1 cellular context compared by ENCODE assay signal in the genomic region with DNA sequence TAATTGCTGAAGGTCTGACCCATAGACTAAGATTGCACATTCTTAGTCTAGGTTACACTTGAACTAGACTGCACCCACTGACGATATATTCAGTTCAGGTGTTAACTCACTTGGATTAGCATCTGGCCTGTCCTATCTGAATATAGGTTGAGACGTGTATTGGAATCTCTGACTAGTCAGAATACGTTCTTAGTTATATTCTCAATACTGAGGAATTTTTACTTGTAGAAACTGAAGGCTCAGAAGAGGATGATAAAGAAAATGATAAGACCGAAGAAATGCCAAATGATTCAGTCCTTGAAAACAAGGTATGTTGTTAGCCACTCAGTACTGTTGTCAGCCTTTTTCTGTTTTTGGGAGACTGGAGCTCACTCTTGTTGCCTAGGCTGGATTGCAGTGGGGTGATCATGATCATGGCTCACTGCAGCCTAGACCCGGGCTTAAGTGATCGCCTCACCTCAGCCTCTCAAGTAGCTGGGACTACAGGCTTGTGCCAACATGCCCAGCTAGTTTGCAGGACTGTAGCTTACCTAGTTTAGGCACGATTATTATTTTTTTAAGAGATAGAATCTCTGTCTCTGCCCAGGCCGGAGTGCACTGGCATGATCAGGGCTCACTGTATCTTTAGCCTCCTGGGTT.
TF ChIP-seq lines count a peak whose summit lies in the region.

No MANE protein-coding gene starts in this region.

TF ChIP-seq in WTC11, 78 proteins besides CTCF, POLR2A, EP300 and RAD21 (continued from another document):
- TF ChIP-seq, protein P1, sequence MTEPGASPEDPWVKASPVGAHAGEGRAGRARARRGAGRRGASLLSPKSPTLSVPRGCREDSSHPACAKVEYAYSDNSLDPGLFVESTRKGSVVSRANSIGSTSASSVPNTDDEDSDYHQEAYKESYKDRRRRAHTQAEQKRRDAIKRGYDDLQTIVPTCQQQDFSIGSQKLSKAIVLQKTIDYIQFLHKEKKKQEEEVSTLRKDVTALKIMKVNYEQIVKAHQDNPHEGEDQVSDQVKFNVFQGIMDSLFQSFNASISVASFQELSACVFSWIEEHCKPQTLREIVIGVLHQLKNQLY (CRISPR knock-in tag; IDR thresholded peaks at IDR 0.05) = no peak
- TF ChIP-seq, protein P2, sequence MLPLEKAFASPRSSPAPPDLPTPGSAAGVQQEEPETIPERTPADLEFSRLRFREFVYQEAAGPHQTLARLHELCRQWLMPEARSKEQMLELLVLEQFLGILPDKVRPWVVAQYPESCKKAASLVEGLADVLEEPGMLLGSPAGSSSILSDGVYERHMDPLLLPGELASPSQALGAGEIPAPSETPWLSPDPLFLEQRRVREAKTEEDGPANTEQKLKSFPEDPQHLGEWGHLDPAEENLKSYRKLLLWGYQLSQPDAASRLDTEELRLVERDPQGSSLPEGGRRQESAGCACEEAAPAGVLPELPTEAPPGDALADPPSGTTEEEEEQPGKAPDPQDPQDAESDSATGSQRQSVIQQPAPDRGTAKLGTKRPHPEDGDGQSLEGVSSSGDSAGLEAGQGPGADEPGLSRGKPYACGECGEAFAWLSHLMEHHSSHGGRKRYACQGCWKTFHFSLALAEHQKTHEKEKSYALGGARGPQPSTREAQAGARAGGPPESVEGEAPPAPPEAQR (CRISPR knock-in tag; IDR thresholded peaks at IDR 0.05) = no peak
- TF ChIP-seq ZNF317 (CRISPR knock-in tag; IDR thresholded peaks at IDR 0.05; ENCODE audit: borderline replicate concordance, low read depth) (no peak), ATF1 (CRISPR knock-in tag; IDR thresholded peaks at IDR 0.05) (no peak), HMGA2 (CRISPR knock-in tag; IDR thresholded peaks at IDR 0.05) (no peak), JAZF1 (CRISPR knock-in tag; IDR thresholded peaks at IDR 0.05) (no peak), ZBTB21 (CRISPR knock-in tag; IDR thresholded peaks at IDR 0.05; ENCODE audit: borderline replicate concordance) (no peak), RELA (CRISPR knock-in tag; IDR thresholded peaks at IDR 0.05; ENCODE audit: borderline replicate concordance) (no peak), ZNF121 (CRISPR knock-in tag; IDR thresholded peaks at IDR 0.05) (no peak)
- TF ChIP-seq, protein P3, sequence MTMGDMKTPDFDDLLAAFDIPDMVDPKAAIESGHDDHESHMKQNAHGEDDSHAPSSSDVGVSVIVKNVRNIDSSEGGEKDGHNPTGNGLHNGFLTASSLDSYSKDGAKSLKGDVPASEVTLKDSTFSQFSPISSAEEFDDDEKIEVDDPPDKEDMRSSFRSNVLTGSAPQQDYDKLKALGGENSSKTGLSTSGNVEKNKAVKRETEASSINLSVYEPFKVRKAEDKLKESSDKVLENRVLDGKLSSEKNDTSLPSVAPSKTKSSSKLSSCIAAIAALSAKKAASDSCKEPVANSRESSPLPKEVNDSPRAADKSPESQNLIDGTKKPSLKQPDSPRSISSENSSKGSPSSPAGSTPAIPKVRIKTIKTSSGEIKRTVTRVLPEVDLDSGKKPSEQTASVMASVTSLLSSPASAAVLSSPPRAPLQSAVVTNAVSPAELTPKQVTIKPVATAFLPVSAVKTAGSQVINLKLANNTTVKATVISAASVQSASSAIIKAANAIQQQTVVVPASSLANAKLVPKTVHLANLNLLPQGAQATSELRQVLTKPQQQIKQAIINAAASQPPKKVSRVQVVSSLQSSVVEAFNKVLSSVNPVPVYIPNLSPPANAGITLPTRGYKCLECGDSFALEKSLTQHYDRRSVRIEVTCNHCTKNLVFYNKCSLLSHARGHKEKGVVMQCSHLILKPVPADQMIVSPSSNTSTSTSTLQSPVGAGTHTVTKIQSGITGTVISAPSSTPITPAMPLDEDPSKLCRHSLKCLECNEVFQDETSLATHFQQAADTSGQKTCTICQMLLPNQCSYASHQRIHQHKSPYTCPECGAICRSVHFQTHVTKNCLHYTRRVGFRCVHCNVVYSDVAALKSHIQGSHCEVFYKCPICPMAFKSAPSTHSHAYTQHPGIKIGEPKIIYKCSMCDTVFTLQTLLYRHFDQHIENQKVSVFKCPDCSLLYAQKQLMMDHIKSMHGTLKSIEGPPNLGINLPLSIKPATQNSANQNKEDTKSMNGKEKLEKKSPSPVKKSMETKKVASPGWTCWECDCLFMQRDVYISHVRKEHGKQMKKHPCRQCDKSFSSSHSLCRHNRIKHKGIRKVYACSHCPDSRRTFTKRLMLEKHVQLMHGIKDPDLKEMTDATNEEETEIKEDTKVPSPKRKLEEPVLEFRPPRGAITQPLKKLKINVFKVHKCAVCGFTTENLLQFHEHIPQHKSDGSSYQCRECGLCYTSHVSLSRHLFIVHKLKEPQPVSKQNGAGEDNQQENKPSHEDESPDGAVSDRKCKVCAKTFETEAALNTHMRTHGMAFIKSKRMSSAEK (CRISPR knock-in tag; IDR thresholded peaks at IDR 0.05; ENCODE audit: borderline replicate concordance) = no peak
- TF ChIP-seq, protein P4, sequence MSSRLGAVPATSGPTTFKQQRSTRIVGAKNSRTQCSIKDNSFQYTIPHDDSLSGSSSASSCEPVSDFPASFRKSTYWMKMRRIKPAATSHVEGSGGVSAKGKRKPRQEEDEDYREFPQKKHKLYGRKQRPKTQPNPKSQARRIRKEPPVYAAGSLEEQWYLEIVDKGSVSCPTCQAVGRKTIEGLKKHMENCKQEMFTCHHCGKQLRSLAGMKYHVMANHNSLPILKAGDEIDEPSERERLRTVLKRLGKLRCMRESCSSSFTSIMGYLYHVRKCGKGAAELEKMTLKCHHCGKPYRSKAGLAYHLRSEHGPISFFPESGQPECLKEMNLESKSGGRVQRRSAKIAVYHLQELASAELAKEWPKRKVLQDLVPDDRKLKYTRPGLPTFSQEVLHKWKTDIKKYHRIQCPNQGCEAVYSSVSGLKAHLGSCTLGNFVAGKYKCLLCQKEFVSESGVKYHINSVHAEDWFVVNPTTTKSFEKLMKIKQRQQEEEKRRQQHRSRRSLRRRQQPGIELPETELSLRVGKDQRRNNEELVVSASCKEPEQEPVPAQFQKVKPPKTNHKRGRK (CRISPR knock-in tag; IDR thresholded peaks at IDR 0.05; ENCODE audit: borderline replicate concordance) = no peak
- TF ChIP-seq, protein P5, sequence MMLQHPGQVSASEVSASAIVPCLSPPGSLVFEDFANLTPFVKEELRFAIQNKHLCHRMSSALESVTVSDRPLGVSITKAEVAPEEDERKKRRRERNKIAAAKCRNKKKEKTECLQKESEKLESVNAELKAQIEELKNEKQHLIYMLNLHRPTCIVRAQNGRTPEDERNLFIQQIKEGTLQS (CRISPR knock-in tag; conservative IDR thresholded peaks at IDR 0.05) = no peak
- TF ChIP-seq, protein P6, sequence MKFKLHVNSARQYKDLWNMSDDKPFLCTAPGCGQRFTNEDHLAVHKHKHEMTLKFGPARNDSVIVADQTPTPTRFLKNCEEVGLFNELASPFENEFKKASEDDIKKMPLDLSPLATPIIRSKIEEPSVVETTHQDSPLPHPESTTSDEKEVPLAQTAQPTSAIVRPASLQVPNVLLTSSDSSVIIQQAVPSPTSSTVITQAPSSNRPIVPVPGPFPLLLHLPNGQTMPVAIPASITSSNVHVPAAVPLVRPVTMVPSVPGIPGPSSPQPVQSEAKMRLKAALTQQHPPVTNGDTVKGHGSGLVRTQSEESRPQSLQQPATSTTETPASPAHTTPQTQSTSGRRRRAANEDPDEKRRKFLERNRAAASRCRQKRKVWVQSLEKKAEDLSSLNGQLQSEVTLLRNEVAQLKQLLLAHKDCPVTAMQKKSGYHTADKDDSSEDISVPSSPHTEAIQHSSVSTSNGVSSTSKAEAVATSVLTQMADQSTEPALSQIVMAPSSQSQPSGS (CRISPR knock-in tag; IDR thresholded peaks at IDR 0.05; ENCODE audit: borderline replicate concordance, low read depth) = no peak
- TF ChIP-seq, protein P7, sequence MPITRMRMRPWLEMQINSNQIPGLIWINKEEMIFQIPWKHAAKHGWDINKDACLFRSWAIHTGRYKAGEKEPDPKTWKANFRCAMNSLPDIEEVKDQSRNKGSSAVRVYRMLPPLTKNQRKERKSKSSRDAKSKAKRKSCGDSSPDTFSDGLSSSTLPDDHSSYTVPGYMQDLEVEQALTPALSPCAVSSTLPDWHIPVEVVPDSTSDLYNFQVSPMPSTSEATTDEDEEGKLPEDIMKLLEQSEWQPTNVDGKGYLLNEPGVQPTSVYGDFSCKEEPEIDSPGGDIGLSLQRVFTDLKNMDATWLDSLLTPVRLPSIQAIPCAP (CRISPR knock-in tag; IDR thresholded peaks at IDR 0.05) = no peak
